Comparison of ENCODE assay signal across 28 cellular contexts in genomic region chr4:165779950-165780670, GRCh38.
DNase-seq lines count a peak whose midpoint lies in the region; ATAC-seq and TF ChIP-seq lines count a peak whose summit lies in the region.
"Had no signal": no experiment of that assay in that cellular context is flagged by ENCODE, and none has a peak within 500 bp of the region (broad histone marks: within the 10 kb centered on the region; RNA-seq: fewer than 3 reads in every experiment).

No MANE protein-coding gene starts in this region.

- H3K4ac ChIP-seq in neuronal stem cell (ENCODE audit: low read length) = no peak overlapping the region

- H2BK15ac ChIP-seq in neuronal stem cell (ENCODE audit: low read length) = no peak overlapping the region

- no peak for ATAC-seq in aorta (ENCODE audit: low FRiP score)
- ATAC-seq: A549; activated T-helper 17 cell treated with anti-CD3 and anti-CD28 coated beads, Interleukin-2, amount 50 U/mL, for 72 hours; CD8-positive, alpha-beta T cell; left ventricle myocardium superior; psoas muscle had no signal

- H3K18ac ChIP-seq in neuronal stem cell (ENCODE audit: low read length) = no peak overlapping the region

- no peak overlapping the region for H2AK5ac ChIP-seq in neuronal stem cell (ENCODE audit: low read depth, low read length)

- H3K14ac ChIP-seq in neuronal stem cell (ENCODE audit: low read length) = no peak overlapping the region

- H3K9me3 ChIP-seq in adipocyte (ENCODE audit: control insufficient read depth, low read length) (peaks cover 3% of the 10 kb centered on the region), neuronal stem cell (replicated peaks in 1 of 2; ENCODE audit: control insufficient read depth in 2 of 2, insufficient read depth in 1 of 2, low read depth in 1 of 2, low read length in 2 of 2) (no peaks in the 10 kb centered on the region), aorta (ENCODE audit: control insufficient read depth, low read length) (no peaks in the 10 kb centered on the region), WERI-Rb-1 (ENCODE audit: severe bottlenecking) (no peaks in the 10 kb centered on the region)
- H3K9me3 ChIP-seq: A549, esophagus squamous epithelium, psoas muscle had no signal

- no peak overlapping the region for H3K9ac ChIP-seq in adipocyte (ENCODE audit: low read length)
- no peak overlapping the region for H3K9ac ChIP-seq in neuronal stem cell (ENCODE audit: low read depth, low read length, poor library complexity)
- H3K9ac ChIP-seq: GM23248 had no signal

- no peak overlapping the region for H4K91ac ChIP-seq in neuronal stem cell (ENCODE audit: low read depth, low read length, poor library complexity)

- H4K8ac ChIP-seq in neuronal stem cell (ENCODE audit: low read depth, low read length) = no peak overlapping the region

- H3K27me3 ChIP-seq in adipocyte (replicated peaks; ENCODE audit: control insufficient read depth, insufficient read depth, low read length) = no peaks in the 10 kb centered on the region
- no peaks in the 10 kb centered on the region for H3K27me3 ChIP-seq in neuronal stem cell (ENCODE audit: control insufficient read depth in 3 of 3, insufficient read depth in 3 of 3, low read depth in 1 of 3, low read length in 3 of 3)
- peaks cover 0 to 1% of the 10 kb centered on the region in 2 donors for H3K27me3 ChIP-seq in aorta (ENCODE audit: control insufficient read depth in 1 of 2, insufficient read depth in 2 of 2, low read length in 1 of 2)
- no peaks in the 10 kb centered on the region for H3K27me3 ChIP-seq in WERI-Rb-1 (ENCODE audit: insufficient read depth, low read depth, severe bottlenecking)
- H3K27me3 ChIP-seq: esophagus squamous epithelium, tibial nerve had no signal

- no peak overlapping the region for H2BK120ac ChIP-seq in neuronal stem cell (ENCODE audit: low read depth, low read length)

- no peak overlapping the region for H3K27ac ChIP-seq in neuronal stem cell (replicated peaks; ENCODE audit: low read length)
- H3K27ac ChIP-seq in aorta (ENCODE audit: low read depth in 1 of 2, low read length in 2 of 2) = no peak overlapping the region
- H3K27ac ChIP-seq in WERI-Rb-1 = no peak overlapping the region
- H3K27ac ChIP-seq: A549, esophagus squamous epithelium, GM23248, psoas muscle, skin epidermis, tibial nerve had no signal

- peak overlapping the region; percentile 23 for H2AFZ ChIP-seq in neuronal stem cell (ENCODE audit: low read length)
- H2AFZ ChIP-seq: GM23248 had no signal

- no CpG with 5 or more reads among the region's 5 CpGs for WGBS in neuronal stem cell (ENCODE audit: extremely low coverage in 2 of 2, insufficient read length in 2 of 2, insufficient replicate concordance in 1 of 2), 2 donors
- WGBS in aorta, 2 donors = 90 to 94% methylated on average over 5 of the region's 5 CpGs

- DNase-seq in ELR (ENCODE audit: low read depth) (peak; percentile 29), adipocyte (ENCODE audit: low read depth) (no peak), iris pigment epithelial cell (ENCODE audit: low read depth) (peak; percentile 3), neuronal stem cell (ENCODE audit: low spot score) (no peak), activated gamma-delta T cell treated with Interleukin-2 at 50 U/mL for 16 hours (no peak), aorta (no peak), HK-2 (ENCODE audit: unreplicated experiment) (no peak), WERI-Rb-1 (no peak)
- DNase-seq: activated CD4-positive, alpha-beta T cell treated with anti-CD3 and anti-CD28 coated beads, Interleukin-2, amount 50 U/mL, for 48 hours; anterior cingulate cortex; CD8-positive, alpha-beta T cell; endodermal cell; esophagus squamous epithelium; GM23248; HFFc6; hypothalamus; immature natural killer cell; left ventricle myocardium superior; NCI-H1092 treated with DMSO at 0.1 percent for 48 hours; NCI-H1930; NCI-H526 treated with DMSO at 0.1 percent for 48 hours; psoas muscle; SIG-M5; SW 1271 had no signal

- H3K36me3 ChIP-seq in adipocyte (ENCODE audit: control insufficient read depth, insufficient read depth, low read length, severe bottlenecking) (no peaks in the 10 kb centered on the region), neuronal stem cell (replicated peaks in 1 of 2; ENCODE audit: control insufficient read depth in 2 of 2, insufficient read depth in 2 of 2, low read length in 2 of 2) (no peaks in the 10 kb centered on the region), aorta (ENCODE audit: control insufficient read depth in 1 of 2, insufficient read depth in 2 of 2, low read length in 1 of 2) (no peaks in the 10 kb centered on the region), WERI-Rb-1 (no peaks in the 10 kb centered on the region)
- H3K36me3 ChIP-seq: esophagus squamous epithelium, tibial nerve had no signal

- H3K4me1 ChIP-seq in adipocyte (ENCODE audit: control insufficient read depth, insufficient read depth, low read length) (peaks cover 12% of the 10 kb centered on the region), neuronal stem cell (ENCODE audit: control insufficient read depth in 2 of 2, insufficient read depth in 1 of 2, low read depth in 1 of 2, low read length in 2 of 2) (no peaks in the 10 kb centered on the region), aorta (ENCODE audit: control insufficient read depth in 1 of 2, insufficient read depth in 2 of 2, low read length in 2 of 2) (no peaks in the 10 kb centered on the region)
- H3K4me1 ChIP-seq: A549, psoas muscle had no signal

- intact Hi-C loops in aorta (cut with DNase I) = no loop called here

- H3K23ac ChIP-seq in neuronal stem cell (ENCODE audit: low read depth, low read length, poor library complexity) = no peak overlapping the region

- H2BK5ac ChIP-seq in neuronal stem cell (ENCODE audit: low read length) = no peak overlapping the region

- no peaks in the 10 kb centered on the region for H3K79me1 ChIP-seq in neuronal stem cell (ENCODE audit: low read depth, low read length)

- no peak overlapping the region for H2BK12ac ChIP-seq in neuronal stem cell (ENCODE audit: low read length)

- H3K4me3 ChIP-seq in adipocyte (ENCODE audit: low read length) = peak overlapping the region; percentile 27
- no peak overlapping the region for H3K4me3 ChIP-seq in neuronal stem cell (ENCODE audit: low read length in 2 of 2)
- no peak overlapping the region for H3K4me3 ChIP-seq in aorta (ENCODE audit: low read length in 2 of 2)
- H3K4me3 ChIP-seq in WERI-Rb-1 (ENCODE audit: low read depth, low read length) = no peak overlapping the region
- H3K4me3 ChIP-seq: A549, esophagus squamous epithelium, GM23248, psoas muscle, skin epidermis, tibial nerve had no signal

- H3K4me2 ChIP-seq in neuronal stem cell (ENCODE audit: insufficient read depth, low read length, poor library complexity, severe bottlenecking) = no peak overlapping the region
- H3K4me2 ChIP-seq: A549 had no signal

- no peak for TF ChIP-seq CTCF in WERI-Rb-1 (IDR thresholded peaks at IDR 0.05; ENCODE audit: low read depth, low read length)

Comparison
In these comparisons a context has a peak if more than half of its experiments do, and no peak if none do; other contexts are left out.
1. DNase-seq: peak in ELR (single experiment) and iris pigment epithelial cell (single experiment); none in adipocyte (single experiment), neuronal stem cell (single experiment), activated gamma-delta T cell treated with Interleukin-2 at 50 U/mL for 16 hours (single experiment), aorta (0 of 2), HK-2 (single experiment) and WERI-Rb-1 (single experiment).